ENCODE assay signal across 14 cellular contexts in genomic region chr17:76153640-76154039, GRCh38. TPM values are rescaled to one million over a fixed set of nuclear protein-coding genes. Genes with fewer than 3 reads are reported as not detected.
A peak's percentile ranks its signal among the peaks of the same experiment; 100 is the strongest.
DNase-seq lines count a peak whose midpoint lies in the region; ATAC-seq and TF ChIP-seq lines count a peak whose summit lies in the region.
"Had no signal": no experiment of that assay in that cellular context is flagged by ENCODE, and none has a peak within 500 bp of the region (broad histone marks: within the 10 kb centered on the region; RNA-seq: fewer than 3 reads in every experiment).

No MANE protein-coding gene starts in this region.

- no peaks in the 10 kb centered on the region for H3K4me1 ChIP-seq in left lung
- H3K4me1 ChIP-seq: lower lobe of right lung, SJSA1 had no signal

- H3K27ac ChIP-seq in left lung = no peak overlapping the region
- H3K27ac ChIP-seq: lower lobe of right lung, SJSA1 had no signal

- ATAC-seq in left lung = peak; percentile 47
- no peak for ATAC-seq in GM21360 (IDR thresholded peaks at IDR 0.05; ENCODE audit: unreplicated experiment)
- no peak for ATAC-seq in GM21786 (IDR thresholded peaks at IDR 0.05; ENCODE audit: unreplicated experiment)
- ATAC-seq in GM19023 (IDR thresholded peaks at IDR 0.05; ENCODE audit: unreplicated experiment) = no peak
- ATAC-seq: lower lobe of right lung, right cardiac atrium had no signal

- no peaks in the 10 kb centered on the region for H3K36me3 ChIP-seq in left lung
- H3K36me3 ChIP-seq: lower lobe of right lung, SJSA1 had no signal

- in situ Hi-C loops in astrocyte of the spinal cord (cut with HindIII; ENCODE audit: low sequenced_read_pairs) = no loop called here

- intact Hi-C loops in left lung (cut with DNase I) = no loop called here

- DNase-seq in AG08395 (ENCODE audit: low spot score) (peak; percentile 24), astrocyte of the spinal cord (ENCODE audit: low read depth, low spot score) (peak; percentile 4), left lung (peak in 1 of 2 donors; percentile 5), NCI-H526 treated with DMSO at 0.1 percent for 48 hours (lab: John Stamatoyannopoulos, UW) (no peak)
- DNase-seq: activated CD4-positive, alpha-beta T cell treated with anti-CD3 and anti-CD28 coated beads, Interleukin-2, amount 50 U/mL, for 1 hour; caudate nucleus; lower lobe of right lung; NCI-H226; right cardiac atrium had no signal

- H3K27me3 ChIP-seq in left lung = no peaks in the 10 kb centered on the region
- H3K27me3 ChIP-seq: SJSA1 had no signal

- TF ChIP-seq CTCF in GM12874 (IDR thresholded peaks at IDR 0.05; ENCODE audit: insufficient read depth, low read depth, low read length) (0 out of 2 replicates have a peak, but pooled peaks have one; percentile 11), astrocyte of the spinal cord (IDR thresholded peaks at IDR 0.05; ENCODE audit: low read depth, low read length) (peak; percentile 30), left lung (IDR thresholded peaks at IDR 0.05) (no peak)

- H3K4me3 ChIP-seq in astrocyte of the spinal cord (ENCODE audit: low read depth, low read length) = no peak overlapping the region
- no peak overlapping the region for H3K4me3 ChIP-seq in left lung
- H3K4me3 ChIP-seq: lower lobe of right lung, SJSA1 had no signal

- no peaks in the 10 kb centered on the region for H3K9me3 ChIP-seq in left lung
- H3K9me3 ChIP-seq: lower lobe of right lung, SJSA1 had no signal

RNA-seq across cellular contexts. Expression of gene FOXJ1, which starts 12.6 kb away (rescaled TPM):
- total RNA-seq in left lung = 10 to 100 TPM in 1 of 2 donors, 1 to 10 TPM in 1; 7.7 to 15.9 TPM
- total RNA-seq: right cardiac atrium, SJSA1 had no signal

RNA-seq across cellular contexts. Expression of gene EXOC7, which starts 50.1 kb away (rescaled TPM):
- 100 to 1,000 TPM; 114 to 123 TPM for total RNA-seq in left lung

Comparison
In these comparisons a context has a peak if more than half of its experiments do, and no peak if none do; other contexts are left out.
1. CTCF ChIP-seq: peak in GM12874 (single experiment) and astrocyte of the spinal cord (single experiment); none in left lung (0 of 2).